In genomic region chr6:112231609-112232060, GRCh38 we compare ENCODE assay signal across 10 cellular contexts. TPM values are rescaled to one million over a fixed set of nuclear protein-coding genes. Genes with fewer than 3 reads are reported as not detected.
A peak's percentile ranks its signal among the peaks of the same experiment; 100 is the strongest.
DNase-seq lines count a peak whose midpoint lies in the region; ATAC-seq and TF ChIP-seq lines count a peak whose summit lies in the region.
"Had no signal": no experiment of that assay in that cellular context is flagged by ENCODE, and none has a peak within 500 bp of the region (broad histone marks: within the 10 kb centered on the region; RNA-seq: fewer than 3 reads in every experiment).

No MANE protein-coding gene starts in this region.

- no peak overlapping the region for H2AFZ ChIP-seq in GM23248

- H3K4me3 ChIP-seq in GM23248 (0 out of 2 replicates have a peak overlapping the region, but pooled peaks have one; percentile 7), esophagus squamous epithelium (no peak overlapping the region), gastrocnemius medialis (no peak overlapping the region)
- H3K4me3 ChIP-seq: prostate gland had no signal

- peak overlapping the region; percentile 66; the same call in 1 of the 2 replicates for H3K9ac ChIP-seq in GM23248

- ATAC-seq in gastrocnemius medialis (no peak), GM18868 (IDR thresholded peaks at IDR 0.05; ENCODE audit: unreplicated experiment) (no peak), HG03280 (IDR thresholded peaks at IDR 0.05; ENCODE audit: unreplicated experiment) (no peak)

- H3K9me2 ChIP-seq in GM23248 (ENCODE audit: insufficient read depth) = no peaks in the 10 kb centered on the region

- no peak for TF ChIP-seq CTCF in esophagus squamous epithelium (IDR thresholded peaks at IDR 0.05)
- no peak for TF ChIP-seq CTCF in gastrocnemius medialis (IDR thresholded peaks at IDR 0.05 in 4 of 5, conservative IDR thresholded peaks at IDR 0.05 in 1 of 5)

- H3K4me2 ChIP-seq in GM23248 (ENCODE audit: unreplicated experiment) = peak overlapping the region; percentile 70

- peaks cover 73% of the 10 kb centered on the region for H3K4me1 ChIP-seq in GM23248 (ENCODE audit: insufficient read depth)
- H3K4me1 ChIP-seq in esophagus squamous epithelium = peaks cover 9 to 71% (median 33%) of the 10 kb centered on the region in 3 donors
- H3K4me1 ChIP-seq in gastrocnemius medialis = peaks cover 0 to 35% of the 10 kb centered on the region in 2 donors
- H3K4me1 ChIP-seq: prostate gland had no signal

- H3K36me3 ChIP-seq in GM23248 (ENCODE audit: low read depth) (peaks cover 26% of the 10 kb centered on the region), esophagus squamous epithelium (no peaks in the 10 kb centered on the region), gastrocnemius medialis (no peaks in the 10 kb centered on the region)
- H3K36me3 ChIP-seq: prostate gland had no signal

- H4K20me1 ChIP-seq in GM23248 (ENCODE audit: insufficient read depth) = no peaks in the 10 kb centered on the region

- peaks cover 93% of the 10 kb centered on the region for H3F3A ChIP-seq in GM23248 (ENCODE audit: insufficient read depth)

- TF ChIP-seq POLR2A in esophagus squamous epithelium (IDR thresholded peaks at IDR 0.05) = no peak
- TF ChIP-seq POLR2A in gastrocnemius medialis (IDR thresholded peaks at IDR 0.05) = no peak

- in situ Hi-C loops in GM23248 (cut with MboI) = no loop called here
- in situ Hi-C loops in gastrocnemius medialis (cut with MboI; ENCODE audit: low sequenced_read_pairs in 4 of 4) = no loop called here

- intact Hi-C loops in esophagus squamous epithelium (cut with DNase I) (no loop called here), gastrocnemius medialis (cut with DNase I; ENCODE audit: low total_unique reads) (no loop called here)

- H3K9me3 ChIP-seq in GM23248 (ENCODE audit: low read depth) (no peaks in the 10 kb centered on the region), esophagus squamous epithelium (no peaks in the 10 kb centered on the region), gastrocnemius medialis (no peaks in the 10 kb centered on the region)
- H3K9me3 ChIP-seq: prostate gland had no signal

- H3K27me3 ChIP-seq in GM23248 (replicated peaks; ENCODE audit: insufficient read depth) (no peaks in the 10 kb centered on the region), esophagus squamous epithelium (no peaks in the 10 kb centered on the region), gastrocnemius medialis (no peaks in the 10 kb centered on the region)

- H3K79me2 ChIP-seq in GM23248 (ENCODE audit: insufficient read depth) = peaks cover 97% of the 10 kb centered on the region

- H3K27ac ChIP-seq in GM23248 (peak overlapping the region; percentile 86), esophagus squamous epithelium (peak overlapping the region; percentile 1 to 80 (median 74)), gastrocnemius medialis (peak overlapping the region; percentile 35 to 75 (median 62))

- DNase-seq in GM23248 (peak; percentile 65), NCI-H345 (lab: John Stamatoyannopoulos, UW) (peak; percentile 83), esophagus squamous epithelium (lab: John Stamatoyannopoulos, UW) (no peak), gastrocnemius medialis (no peak), RPMI8226 (no peak), anterior cingulate cortex (lab: John Stamatoyannopoulos, UW) (no peak)
- DNase-seq: DND-41 had no signal

- 0 to 4% methylated on average over 2 of the region's 2 CpGs for WGBS in GM23248 (ENCODE audit: low coverage in 1 of 2, low lambda C conversion rate in 2 of 2, missing lambda C conversion rate in 2 of 2), 2 experiments
- 30 to 45% methylated on average over 2 of the region's 2 CpGs for WGBS in esophagus squamous epithelium, 2 donors

RNA-seq across cellular contexts. Expression of gene LAMA4, which starts 22.7 kb away (rescaled TPM):
- total RNA-seq in GM23248 (2014; rRNA removed; shearing (Covaris generic)) = 429 and 440 TPM in 2 replicates
- polyA plus RNA-seq in GM23248 (2016; fragmentation: Nextera tagmentation; extraction: Ambion mirVana) = 331 and 339 TPM in 2 replicates
- total RNA-seq in esophagus squamous epithelium = 100 to 1,000 TPM in 1 of 4 donors, 10 to 100 TPM in 1, 1 to 10 TPM in 2; 8.1 to 116 (median 19.0) TPM
- 10 to 100 TPM in 1 of 4 donors, 1 to 10 TPM in 3; 4.4 to 19.1 (median 7.4) TPM for total RNA-seq in gastrocnemius medialis

Comparison
In these comparisons a context has a peak if more than half of its experiments do, and no peak if none do; other contexts are left out.
1. DNase-seq: peak in GM23248 (single experiment) and NCI-H345 (single experiment); none in esophagus squamous epithelium (single experiment), gastrocnemius medialis (0 of 2), RPMI8226 (single experiment) and anterior cingulate cortex (0 of 58).
2. Peak in every context shown above with its lines, with median percentiles within 50 percentile points of each other: H3K27ac ChIP-seq.